ENCODE assay signal across 20 cellular contexts in the genomic region with DNA sequence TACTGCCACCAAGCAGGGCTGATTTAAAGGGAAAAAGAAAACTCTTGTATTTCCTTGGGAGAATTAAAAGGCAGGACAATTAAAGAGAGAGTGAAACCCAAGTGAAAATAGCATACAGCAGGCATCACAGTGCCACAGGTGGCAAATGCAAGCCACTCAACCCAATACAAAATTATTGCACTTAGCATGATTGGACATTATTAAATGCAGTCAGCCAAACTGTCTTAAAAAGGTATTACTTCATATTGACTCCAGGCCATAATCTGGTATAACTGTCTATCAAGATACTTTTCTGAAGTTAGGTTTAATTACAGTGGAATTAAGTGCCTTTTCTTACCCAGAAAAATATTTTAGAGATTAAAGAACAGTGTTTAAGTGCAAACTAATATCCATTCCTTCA. TPM values are rescaled to one million over a fixed set of nuclear protein-coding genes. Genes with fewer than 3 reads are reported as not detected.
DNase-seq lines count a peak whose midpoint lies in the region; ATAC-seq, FAIRE-seq and TF ChIP-seq lines count a peak whose summit lies in the region.
"Had no signal": no experiment of that assay in that cellular context is flagged by ENCODE, and none has a peak within 500 bp of the region (broad histone marks: within the 10 kb centered on the region; RNA-seq: fewer than 3 reads in every experiment).

No MANE protein-coding gene starts in this region.

- in situ Hi-C loops in K562 (cut with MboI): loop anchor here (10.0 kb wide), 1 partner anchor 608 kb away; no protein-coding TSS in a partner anchor

- DNase-seq in NCI-H1436 (lab: John Stamatoyannopoulos, UW): peak; percentile 19
- no peak for DNase-seq in K562 (ENCODE audit: extremely low read depth in 1 of 4, low spot score in 3 of 4)
- no peak for DNase-seq in H7
- no peak for DNase-seq in NCI-H1417 treated with DMSO at 0.1 percent for 48 hours (lab: John Stamatoyannopoulos, UW)
- DNase-seq: C1 segment of cervical spinal cord; Calu3; CD4-positive, alpha-beta memory T cell; COR-L47; DMS153; DND-41; GDM1 had no signal

- no peak for TF ChIP-seq EP300 in K562 (IDR thresholded peaks at IDR 0.05; ENCODE audit: low read length)

- H3K9ac ChIP-seq in K562 (ENCODE audit: insufficient read depth in 1 of 2, low read depth in 2 of 2, low read length in 2 of 2): no peak overlapping the region

- H3K27me3 ChIP-seq in K562 (ENCODE audit: control insufficient read depth in 2 of 2, insufficient read depth in 2 of 2, low read length in 2 of 2): no peaks in the 10 kb centered on the region
- no peaks in the 10 kb centered on the region for H3K27me3 ChIP-seq in H7 (ENCODE audit: control insufficient read depth, insufficient read depth, low read length)

- H3K4me2 ChIP-seq in K562 (ENCODE audit: insufficient read depth, low read length): no peak overlapping the region
- H3K4me2 ChIP-seq: GM23338 had no signal

- H4K20me1 ChIP-seq in K562 (replicated peaks; ENCODE audit: control insufficient read depth, insufficient read depth, low read length): no peaks in the 10 kb centered on the region

- no peak for TF ChIP-seq POLR2A in K562 (conservative IDR thresholded peaks at IDR 0.05)

- POLR2A ChIA-PET in K562 (lab: Yijun Ruan, JAX): interaction anchor here (2.7 kb wide), 1 partner anchor 12 kb away, joined by 21 read pairs; no protein-coding TSS in a partner anchor

- intact Hi-C loops in K562 (cut with micrococcal nuclease): no loop called here

- H3K36me3 ChIP-seq in K562 (ENCODE audit: control insufficient read depth, insufficient read depth, low read length) (peaks cover 35% of the 10 kb centered on the region), H7 (replicated peaks; ENCODE audit: control insufficient read depth, insufficient read depth, low read length) (no peaks in the 10 kb centered on the region)
- H3K36me3 ChIP-seq: HAP-1 had no signal

- no TSS peak for BruUV-seq in K562 (replicated peaks; lab: Mats Ljungman, UMichigan)

- H3K4me1 ChIP-seq in K562 (replicated peaks in 1 of 2; ENCODE audit: control insufficient read depth in 2 of 2, insufficient read depth in 2 of 2, low read length in 2 of 2): peaks cover 10 to 27% of the 10 kb centered on the region in 2 experiments
- H3K4me1 ChIP-seq: HAP-1 had no signal

- CTCF ChIA-PET in K562 (lab: Yijun Ruan, JAX; ENCODE audit: low intra/inter-chr PET ratio): no interaction called here

- H3K9me3 ChIP-seq in K562 (replicated peaks; ENCODE audit: control insufficient read depth, insufficient read depth, low read depth, low read length): 0 out of 2 replicates have a peak, but pooled peaks cover 3% of the 10 kb centered on the region
- H3K9me3 ChIP-seq: HAP-1 had no signal

- no peak for TF ChIP-seq RAD21 in K562 (CRISPR knock-in tag; conservative IDR thresholded peaks at IDR 0.05 in 1 of 2, IDR thresholded peaks at IDR 0.05 in 1 of 2)

- no peak overlapping the region for H3K27ac ChIP-seq in K562 (ENCODE audit: extremely low read depth, low read depth, low read length)

- peak overlapping the region; percentile 37; the same call in 1 of the 2 replicates for H2AFZ ChIP-seq in K562 (ENCODE audit: low read depth, low read length)
- H2AFZ ChIP-seq: GM23338 had no signal

- FAIRE-seq in G401.6 (lab: Jason Lieb, UNC) (peak; percentile 96), K562 (lab: Jason Lieb, UNC) (no peak)
- FAIRE-seq: GM12878 had no signal

- TF ChIP-seq CTCF in K562 (IDR thresholded peaks at IDR 0.05 in 2 of 3, conservative IDR thresholded peaks at IDR 0.05 in 1 of 3; ENCODE audit: insufficient read depth in 2 of 3, low read depth in 1 of 3, low read length in 3 of 3): no peak

- H3K9me1 ChIP-seq in K562 (ENCODE audit: control insufficient read depth, insufficient read depth, low read length): no peaks in the 10 kb centered on the region

- H3K4me3 ChIP-seq in K562 (no peak overlapping the region), H7 (ENCODE audit: insufficient read depth, low read depth, low read length) (no peak overlapping the region)
- H3K4me3 ChIP-seq: GM12878, GM23338, HAP-1 had no signal

- ATAC-seq in K562 (no peak), HG03097 (IDR thresholded peaks at IDR 0.05; ENCODE audit: low FRiP score, unreplicated experiment) (no peak)
- ATAC-seq: GM12878, GM23338 had no signal

- no peaks in the 10 kb centered on the region; the same call in 2 of the 3 replicates for H3K79me2 ChIP-seq in K562 (ENCODE audit: control insufficient read depth, insufficient read depth, low read length)

TF ChIP-seq in K562, 482 proteins besides CTCF, POLR2A, EP300 and RAD21:
- TF ChIP-seq PCBP2 (IDR thresholded peaks at IDR 0.05; ENCODE audit: low read depth, low read length, poor library complexity, severe bottlenecking): no peak
- TF ChIP-seq RBM22 (IDR thresholded peaks at IDR 0.05; ENCODE audit: low read depth, low read length, poor library complexity, severe bottlenecking): no peak
- TF ChIP-seq CREBBP (IDR thresholded peaks at IDR 0.05; ENCODE audit: low read depth, low read length): no peak
- TF ChIP-seq ZNF436 (CRISPR knock-in tag; IDR thresholded peaks at IDR 0.05): no peak
- TF ChIP-seq HSF4 (CRISPR knock-in tag; IDR thresholded peaks at IDR 0.05; ENCODE audit: borderline replicate concordance): no peak
- no peak for TF ChIP-seq ZNF507 (tag; conservative IDR thresholded peaks at IDR 0.05)
- no peak for TF ChIP-seq E2F3 (CRISPR knock-in tag; IDR thresholded peaks at IDR 0.05)
- no peak for TF ChIP-seq GATA2 (CRISPR knock-in tag; IDR thresholded peaks at IDR 0.05)
- no peak for TF ChIP-seq ZNF511 (CRISPR knock-in tag; IDR thresholded peaks at IDR 0.05)
- TF ChIP-seq ZNF165 (CRISPR knock-in tag; IDR thresholded peaks at IDR 0.05; ENCODE audit: borderline replicate concordance): no peak
- no peak for TF ChIP-seq ARNT (IDR thresholded peaks at IDR 0.05)
- TF ChIP-seq ZNF780A (CRISPR knock-in tag; IDR thresholded peaks at IDR 0.05): no peak
- no peak for TF ChIP-seq HMG20B (CRISPR knock-in tag; IDR thresholded peaks at IDR 0.05)
- no peak for TF ChIP-seq HEY1 (CRISPR knock-in tag; IDR thresholded peaks at IDR 0.05; ENCODE audit: borderline replicate concordance)

RNA-seq across cellular contexts. Expression of gene SLC30A10, which starts 15.4 kb away (rescaled TPM):
- total RNA-seq in K562 (2011; cell fraction: chromatin; rRNA removed; ENCODE audit: low replicate concordance): 24.4 and 39.4 TPM in 2 replicates
- 18.3 and 27.1 TPM in 2 replicates for total RNA-seq in K562 (2011; cell fraction: nucleolus; rRNA removed)
- total RNA-seq in K562 (2011; cell fraction: nucleoplasm; rRNA removed): 29.8 and 32.1 TPM in 2 replicates
- 5.9 and 7.4 TPM in 2 replicates for total RNA-seq in K562 (2014; rRNA removed)
- total RNA-seq in K562 (2014; rRNA removed; fragmentation: Illumina TruSeq; extraction: Trizol): 7.1 and 8.1 TPM in 2 replicates
- total RNA-seq in K562 (2015; rRNA removed; fragmentation: Illumina TruSeq; extraction: Trizol): 3.5 and 3.9 TPM in 2 replicates
- total RNA-seq in K562 (2021): 8.8 and 9.4 TPM in 2 replicates
- 8.9 and 11.3 TPM in 2 replicates for polyA plus RNA-seq in K562 (2011; rRNA removed)
- 4.9 and 8.9 TPM in 2 replicates for polyA plus RNA-seq in K562 (2011; cell fraction: cytosol; rRNA removed)
- 18.4 and 35.5 TPM in 2 replicates for polyA plus RNA-seq in K562 (2011; cell fraction: nucleus; rRNA removed)
- 3.2 and 5.9 TPM in 2 replicates for polyA plus RNA-seq in K562 (2012)
- 8.0 and 8.4 TPM in 2 replicates for polyA plus RNA-seq in K562 (2014; fragmentation: Illumina TruSeq; extraction: Trizol)
- polyA plus RNA-seq in K562 (2014; fragmentation: Nextera tagmentation; extraction: Ambion mirVana): 1 to 10 TPM; 2.6 to 3.8 TPM
- 9.5 and 10.5 TPM in 2 replicates for polyA plus RNA-seq in K562 (2014; rRNA removed)
- polyA minus RNA-seq in K562 (2011; rRNA and poly(A)+ RNA removed): 6.9 and 7.9 TPM in 2 replicates
- polyA minus RNA-seq in K562 (2011; cell fraction: cytosol; rRNA and poly(A)+ RNA removed): 3.4 and 5.9 TPM in 2 replicates
- 6.9 and 9.4 TPM in 2 replicates for polyA minus RNA-seq in K562 (2011; cell fraction: nucleus; rRNA and poly(A)+ RNA removed)
- 0.15 and 0.17 TPM in 2 replicates for total RNA-seq in H7 (2014; rRNA removed; shearing (Covaris generic))
- total RNA-seq: A172; A673; Calu3; CD4-positive, alpha-beta memory T cell; GM12878; H4 had no signal
- polyA plus RNA-seq: BJ; CD4-positive, alpha-beta memory T cell; GM12878 had no signal
